In the genomic region with DNA sequence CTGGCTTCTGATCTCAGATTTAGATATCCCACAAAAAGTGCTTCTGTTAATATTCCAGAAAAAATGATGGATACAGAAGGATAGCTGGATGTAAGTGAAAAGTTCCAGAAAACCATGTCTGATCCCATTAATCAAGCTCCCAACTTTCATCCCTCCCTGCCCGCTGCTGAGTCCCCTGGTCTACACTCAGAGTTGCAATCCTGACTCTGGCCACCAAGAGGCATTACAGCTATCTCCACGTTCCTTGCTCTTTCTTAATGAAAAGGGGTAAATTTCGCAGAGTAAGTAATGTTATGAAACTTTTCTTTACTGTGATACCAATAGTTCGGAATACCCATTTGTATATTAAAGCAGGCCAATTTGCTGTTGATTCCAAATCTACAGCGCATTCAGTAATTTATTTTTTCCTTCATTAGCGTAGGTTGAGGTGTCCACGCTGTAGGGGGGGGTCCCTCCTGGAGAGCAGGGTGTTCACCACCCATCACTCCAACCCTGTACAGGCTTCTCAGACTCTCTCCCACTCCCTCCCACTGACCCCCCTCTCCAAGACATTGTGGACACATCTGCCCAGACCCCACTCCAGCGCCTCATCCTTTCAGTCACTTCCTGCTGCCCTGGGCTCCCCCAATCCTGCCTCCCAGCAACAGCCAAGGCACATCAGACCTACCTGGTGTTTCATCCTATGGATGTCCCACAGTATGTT, we compare ENCODE assay signal across 8 cellular contexts. TPM values are rescaled to one million over a fixed set of nuclear protein-coding genes. Genes with fewer than 3 reads are reported as not detected.
DNase-seq lines count a peak whose midpoint lies in the region; ATAC-seq, FAIRE-seq and TF ChIP-seq lines count a peak whose summit lies in the region.

No MANE protein-coding gene starts in this region.

- H2AFZ ChIP-seq in SK-N-SH (ENCODE audit: low read depth): no peak overlapping the region

- DNase-seq in DMS53 treated with DMSO at 0.1 percent for 48 hours (lab: John Stamatoyannopoulos, UW; ENCODE audit: unreplicated experiment) (peak; percentile 28), SK-N-SH (peak; percentile 37), bronchial epithelial cell (ENCODE audit: low read depth) (peak; percentile 43), kidney (no peak)
- DNase-seq in stimulated activated naive B cell treated with anti-CD40 and anti-IgM and Interleukin-4, amounts not matched to agents 10 μg/mL and 1 μg/mL and 100 μg/mL, for 72 hours: no peak

- peaks cover 0 to 4% of the 10 kb centered on the region in 2 experiments; a peak in 1 of 4 replicates for H3K4me1 ChIP-seq in SK-N-SH (ENCODE audit: control insufficient read depth in 1 of 2, insufficient read depth in 2 of 2, low read depth in 1 of 2, low read length in 1 of 2)
- H3K4me1 ChIP-seq in kidney (ENCODE audit: control insufficient read depth in 1 of 2, insufficient read depth in 1 of 2, low read depth in 1 of 2, low read length in 2 of 2): no peaks in the 10 kb centered on the region

- FAIRE-seq in bronchial epithelial cell (lab: Jason Lieb, UNC): no peak
- no peak for FAIRE-seq in kidney (lab: Jason Lieb, UNC)

- ATAC-seq in GM19397 (IDR thresholded peaks at IDR 0.05; ENCODE audit: unreplicated experiment): peak; percentile 73
- peak; percentile 77 for ATAC-seq in HG03354 (IDR thresholded peaks at IDR 0.05; ENCODE audit: poor library complexity, severe bottlenecking, unreplicated experiment)
- peak; percentile 75 to 87 for ATAC-seq in stimulated activated naive B cell treated with anti-CD40 and anti-IgM and Interleukin-4, amounts not matched to agents 10 μg/mL and 1 μg/mL and 100 μg/mL, for 72 hours (replicated peaks)
- no peak for ATAC-seq in GM18520 (IDR thresholded peaks at IDR 0.05; ENCODE audit: unreplicated experiment)

- H3K36me3 Mint-ChIP-seq in stimulated activated naive B cell treated with anti-CD40 and anti-IgM and Interleukin-4, amounts not matched to agents 10 μg/mL and 1 μg/mL and 100 μg/mL, for 72 hours: peaks cover 0 to 2% of the 10 kb centered on the region in 2 donors

- intact Hi-C loops in kidney (cut with DNase I): loop anchor here (10.0 kb wide), 1 partner anchor 119 kb away; no protein-coding TSS in a partner anchor

- H3K9me3 Mint-ChIP-seq in stimulated activated naive B cell treated with anti-CD40 and anti-IgM and Interleukin-4, amounts not matched to agents 10 μg/mL and 1 μg/mL and 100 μg/mL, for 72 hours: no peaks in the 10 kb centered on the region

- POLR2A ChIA-PET in SK-N-SH (lab: Yijun Ruan, JAX): interaction anchor here (0.8 kb wide), 1 partner anchor 209 kb away, joined by 3 read pairs; the partner anchor contains the start of gene TCEAL8

- H3K36me3 ChIP-seq in SK-N-SH (replicated peaks in 1 of 2; ENCODE audit: control insufficient read depth in 1 of 2, insufficient read depth in 2 of 2, low read length in 1 of 2) (no peaks in the 10 kb centered on the region), bronchial epithelial cell (ENCODE audit: control insufficient read depth, insufficient read depth, low read length) (no peaks in the 10 kb centered on the region), kidney (ENCODE audit: control insufficient read depth in 1 of 2, insufficient read depth in 2 of 2, low read length in 2 of 2) (no peaks in the 10 kb centered on the region)

- no peaks in the 10 kb centered on the region for H3F3A ChIP-seq in SK-N-SH (replicated peaks; ENCODE audit: insufficient read depth)

- no peaks in the 10 kb centered on the region for H3K9me3 ChIP-seq in SK-N-SH
- H3K9me3 ChIP-seq in kidney (ENCODE audit: control insufficient read depth in 1 of 2, low read length in 2 of 2): no peaks in the 10 kb centered on the region

- H3K4me2 ChIP-seq in SK-N-SH: no peak overlapping the region

- H3K27me3 ChIP-seq in SK-N-SH (ENCODE audit: insufficient read depth): no peaks in the 10 kb centered on the region
- no peaks in the 10 kb centered on the region for H3K27me3 ChIP-seq in bronchial epithelial cell (ENCODE audit: control insufficient read depth, insufficient read depth, low read length)

- H3K27ac ChIP-seq in SK-N-SH (ENCODE audit: low read depth in 2 of 2, low read length in 1 of 2) (no peak overlapping the region; a peak in 1 of 4 replicates), kidney (ENCODE audit: low read depth in 2 of 2, low read length in 2 of 2) (no peak overlapping the region)

- no peak for TF ChIP-seq EP300 in SK-N-SH (IDR thresholded peaks at IDR 0.05; ENCODE audit: borderline replicate concordance in 1 of 2, low read depth in 1 of 2, low read length in 1 of 2)

- TF ChIP-seq CTCF in SK-N-SH (IDR thresholded peaks at IDR 0.05): peak; percentile 46
- TF ChIP-seq CTCF in bronchial epithelial cell (IDR thresholded peaks at IDR 0.05; ENCODE audit: insufficient read depth, low read length, severe bottlenecking): no peak
- peak; percentile 16 for TF ChIP-seq CTCF in kidney (IDR thresholded peaks at IDR 0.05; ENCODE audit: borderline replicate concordance, extremely low read depth, insufficient read depth)

- no peaks in the 10 kb centered on the region for H3K79me2 ChIP-seq in SK-N-SH (ENCODE audit: insufficient read depth)

- no peak overlapping the region for H3K9ac ChIP-seq in SK-N-SH
- no peak overlapping the region for H3K9ac ChIP-seq in kidney (ENCODE audit: low read length in 2 of 2)

- peak overlapping the region; percentile 77 to 91 for H3K4me3 Mint-ChIP-seq in stimulated activated naive B cell treated with anti-CD40 and anti-IgM and Interleukin-4, amounts not matched to agents 10 μg/mL and 1 μg/mL and 100 μg/mL, for 72 hours

- no peaks in the 10 kb centered on the region for H4K20me1 ChIP-seq in SK-N-SH (ENCODE audit: insufficient read depth)

- CTCF ChIA-PET in SK-N-SH (lab: Yijun Ruan, JAX): interaction anchor here (0.6 to 2.5 kb wide), 26 partner anchors 11 to 309 kb away, joined by 3 to 13 read pairs (median 4); partner anchors contain the start of genes TCEAL7 and TCEAL9

- TF ChIP-seq RAD21 in SK-N-SH (IDR thresholded peaks at IDR 0.05; ENCODE audit: low read length): peak; percentile 25; the same call in 1 of the 2 replicates

- H3K4me3 ChIP-seq in SK-N-SH (ENCODE audit: low read depth in 2 of 2, low read length in 1 of 2) (no peak overlapping the region; a peak in 1 of 4 replicates), bronchial epithelial cell (ENCODE audit: low read depth, low read length) (no peak overlapping the region), kidney (ENCODE audit: low read length in 2 of 2) (peak overlapping the region; percentile 38 to 48)

- peaks cover 14% of the 10 kb centered on the region in 2 donors for H3K27me3 Mint-ChIP-seq in stimulated activated naive B cell treated with anti-CD40 and anti-IgM and Interleukin-4, amounts not matched to agents 10 μg/mL and 1 μg/mL and 100 μg/mL, for 72 hours

- H3K4me1 Mint-ChIP-seq in stimulated activated naive B cell treated with anti-CD40 and anti-IgM and Interleukin-4, amounts not matched to agents 10 μg/mL and 1 μg/mL and 100 μg/mL, for 72 hours: peaks cover 2 to 5% of the 10 kb centered on the region in 2 donors

- H3K9me2 ChIP-seq in SK-N-SH: no peaks in the 10 kb centered on the region

- WGBS in SK-N-SH (ENCODE audit: low lambda C conversion rate): 43% methylated on average over 8 of the region's 8 CpGs

- no peak overlapping the region for H3K27ac Mint-ChIP-seq in stimulated activated naive B cell treated with anti-CD40 and anti-IgM and Interleukin-4, amounts not matched to agents 10 μg/mL and 1 μg/mL and 100 μg/mL, for 72 hours

TF ChIP-seq in SK-N-SH, 30 proteins besides CTCF, POLR2A, EP300 and RAD21:
- TF ChIP-seq SMC3 (IDR thresholded peaks at IDR 0.05; ENCODE audit: low read depth, low read length) (peak; percentile 17; the same call in 1 of the 2 replicates), PBX3 (IDR thresholded peaks at IDR 0.05) (no peak)

RNA-seq across cellular contexts. Expression of gene RAB40A, which starts 55.1 kb away (rescaled TPM):
- 0.30 and 0.58 TPM in 2 replicates for polyA plus RNA-seq in SK-N-SH (2012; rRNA removed)
- 0.15 and 0.20 TPM in 2 replicates for polyA plus RNA-seq in SK-N-SH (2012; cell fraction: cytosol; rRNA removed)
- 2.5 and 2.8 TPM in 2 replicates for polyA plus RNA-seq in SK-N-SH (2012; cell fraction: nucleus; rRNA removed)
- under 0.01 and 0.13 TPM in 2 replicates for total RNA-seq in bronchial epithelial cell
- 1.4 TPM for total RNA-seq in kidney
- not detected for polyA plus RNA-seq in kidney (ENCODE audit: insufficient read depth, low read depth, low replicate concordance)

Comparison
In these comparisons a context has a peak if more than half of its experiments do, and no peak if none do; other contexts are left out.
1. DNase-seq: peak in DMS53 treated with DMSO at 0.1 percent for 48 hours (single experiment), SK-N-SH (single experiment) and bronchial epithelial cell (single experiment); none in kidney (single experiment) and stimulated activated naive B cell treated with anti-CD40 and anti-IgM and Interleukin-4, amounts not matched to agents 10 μg/mL and 1 μg/mL and 100 μg/mL, for 72 hours (single experiment).
2. H3K4me3 ChIP-seq: peak in kidney (2 of 2); none in SK-N-SH (0 of 2) and bronchial epithelial cell (single experiment).